Comparison of ENCODE assay signal across 1 cellular context in the genomic region with DNA sequence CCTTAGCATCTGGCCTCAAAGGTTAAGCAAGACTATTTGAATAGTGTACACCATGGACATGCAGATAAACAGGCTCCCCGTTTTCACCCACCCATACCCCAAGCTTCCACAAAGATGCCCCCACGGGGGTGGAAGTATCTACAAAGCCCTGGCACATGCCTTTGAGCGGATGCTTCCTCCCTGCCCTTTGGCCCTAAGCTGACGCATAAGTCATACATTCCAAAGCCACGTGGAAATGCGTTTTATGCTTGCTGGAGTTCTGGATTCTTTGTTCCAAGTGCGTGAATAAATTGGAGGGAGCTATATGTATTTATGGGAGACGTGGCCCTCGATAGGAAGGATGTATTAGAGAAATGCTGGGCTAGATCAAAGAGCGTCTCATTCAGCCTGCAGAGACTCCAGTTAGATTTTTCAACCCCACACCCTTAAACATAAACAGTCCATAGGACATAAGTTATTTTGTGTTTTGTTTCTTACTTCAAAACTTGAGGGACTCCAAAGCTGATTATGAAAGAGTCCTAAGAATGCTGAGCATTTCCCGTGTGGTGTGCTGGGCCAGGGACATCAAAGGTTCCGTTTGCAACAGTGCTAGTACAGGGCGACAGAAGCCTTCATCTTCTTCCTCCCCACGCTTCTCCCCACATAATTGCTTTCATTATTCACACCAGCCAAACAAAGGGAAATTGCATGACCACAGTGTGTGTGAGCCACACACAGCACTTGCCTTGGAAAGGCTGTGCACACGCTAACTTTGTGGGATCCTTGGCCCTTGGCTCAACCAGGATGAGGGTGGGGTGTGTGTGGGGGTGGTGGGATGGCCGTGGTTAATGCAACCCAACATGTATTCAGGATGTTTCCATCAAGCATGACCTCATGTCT.
TF ChIP-seq lines count a peak whose summit lies in the region.

No MANE protein-coding gene starts in this region.

TF ChIP-seq in HepG2, 621 proteins besides CTCF, POLR2A, EP300 and RAD21 (continued from another document and continues in another):
- TF ChIP-seq, protein P1, sequence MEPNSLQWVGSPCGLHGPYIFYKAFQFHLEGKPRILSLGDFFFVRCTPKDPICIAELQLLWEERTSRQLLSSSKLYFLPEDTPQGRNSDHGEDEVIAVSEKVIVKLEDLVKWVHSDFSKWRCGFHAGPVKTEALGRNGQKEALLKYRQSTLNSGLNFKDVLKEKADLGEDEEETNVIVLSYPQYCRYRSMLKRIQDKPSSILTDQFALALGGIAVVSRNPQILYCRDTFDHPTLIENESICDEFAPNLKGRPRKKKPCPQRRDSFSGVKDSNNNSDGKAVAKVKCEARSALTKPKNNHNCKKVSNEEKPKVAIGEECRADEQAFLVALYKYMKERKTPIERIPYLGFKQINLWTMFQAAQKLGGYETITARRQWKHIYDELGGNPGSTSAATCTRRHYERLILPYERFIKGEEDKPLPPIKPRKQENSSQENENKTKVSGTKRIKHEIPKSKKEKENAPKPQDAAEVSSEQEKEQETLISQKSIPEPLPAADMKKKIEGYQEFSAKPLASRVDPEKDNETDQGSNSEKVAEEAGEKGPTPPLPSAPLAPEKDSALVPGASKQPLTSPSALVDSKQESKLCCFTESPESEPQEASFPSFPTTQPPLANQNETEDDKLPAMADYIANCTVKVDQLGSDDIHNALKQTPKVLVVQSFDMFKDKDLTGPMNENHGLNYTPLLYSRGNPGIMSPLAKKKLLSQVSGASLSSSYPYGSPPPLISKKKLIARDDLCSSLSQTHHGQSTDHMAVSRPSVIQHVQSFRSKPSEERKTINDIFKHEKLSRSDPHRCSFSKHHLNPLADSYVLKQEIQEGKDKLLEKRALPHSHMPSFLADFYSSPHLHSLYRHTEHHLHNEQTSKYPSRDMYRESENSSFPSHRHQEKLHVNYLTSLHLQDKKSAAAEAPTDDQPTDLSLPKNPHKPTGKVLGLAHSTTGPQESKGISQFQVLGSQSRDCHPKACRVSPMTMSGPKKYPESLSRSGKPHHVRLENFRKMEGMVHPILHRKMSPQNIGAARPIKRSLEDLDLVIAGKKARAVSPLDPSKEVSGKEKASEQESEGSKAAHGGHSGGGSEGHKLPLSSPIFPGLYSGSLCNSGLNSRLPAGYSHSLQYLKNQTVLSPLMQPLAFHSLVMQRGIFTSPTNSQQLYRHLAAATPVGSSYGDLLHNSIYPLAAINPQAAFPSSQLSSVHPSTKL (CRISPR knock-in tag; IDR thresholded peaks at IDR 0.05) = peak; percentile 90
- no peak for TF ChIP-seq ZNF562 (CRISPR knock-in tag; IDR thresholded peaks at IDR 0.05; ENCODE audit: borderline replicate concordance)
- TF ChIP-seq ZMYM4 (CRISPR knock-in tag; IDR thresholded peaks at IDR 0.05) = peak; percentile 71
- peak; percentile 62 for TF ChIP-seq CREB1 (IDR thresholded peaks at IDR 0.05)
- peak; percentile 64 for TF ChIP-seq CREB1 (CRISPR knock-in tag; IDR thresholded peaks at IDR 0.05)
- TF ChIP-seq, protein P2, sequence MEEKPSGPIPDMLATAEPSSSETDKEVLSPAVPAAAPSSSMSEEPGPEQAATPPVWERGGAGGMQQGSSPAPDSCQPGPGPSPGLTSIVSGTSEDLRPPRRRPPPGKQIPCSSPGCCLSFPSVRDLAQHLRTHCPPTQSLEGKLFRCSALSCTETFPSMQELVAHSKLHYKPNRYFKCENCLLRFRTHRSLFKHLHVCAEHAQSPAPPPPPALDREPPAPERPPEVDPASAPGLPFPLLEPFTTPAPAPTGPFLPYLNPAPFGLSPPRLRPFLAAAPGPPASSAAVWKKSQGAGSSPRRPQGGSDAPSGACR (CRISPR knock-in tag; IDR thresholded peaks at IDR 0.05) = no peak; the same call in 1 of the 2 replicates
- peak; percentile 84 for TF ChIP-seq TRIM24 (CRISPR knock-in tag; IDR thresholded peaks at IDR 0.05)
- TF ChIP-seq, protein P3, sequence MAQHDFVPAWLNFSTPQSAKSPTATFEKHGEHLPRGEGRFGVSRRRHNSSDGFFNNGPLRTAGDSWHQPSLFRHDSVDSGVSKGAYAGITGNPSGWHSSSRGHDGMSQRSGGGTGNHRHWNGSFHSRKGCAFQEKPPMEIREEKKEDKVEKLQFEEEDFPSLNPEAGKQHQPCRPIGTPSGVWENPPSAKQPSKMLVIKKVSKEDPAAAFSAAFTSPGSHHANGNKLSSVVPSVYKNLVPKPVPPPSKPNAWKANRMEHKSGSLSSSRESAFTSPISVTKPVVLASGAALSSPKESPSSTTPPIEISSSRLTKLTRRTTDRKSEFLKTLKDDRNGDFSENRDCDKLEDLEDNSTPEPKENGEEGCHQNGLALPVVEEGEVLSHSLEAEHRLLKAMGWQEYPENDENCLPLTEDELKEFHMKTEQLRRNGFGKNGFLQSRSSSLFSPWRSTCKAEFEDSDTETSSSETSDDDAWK (CRISPR knock-in tag; IDR thresholded peaks at IDR 0.05) = no peak
- TF ChIP-seq, protein P4, sequence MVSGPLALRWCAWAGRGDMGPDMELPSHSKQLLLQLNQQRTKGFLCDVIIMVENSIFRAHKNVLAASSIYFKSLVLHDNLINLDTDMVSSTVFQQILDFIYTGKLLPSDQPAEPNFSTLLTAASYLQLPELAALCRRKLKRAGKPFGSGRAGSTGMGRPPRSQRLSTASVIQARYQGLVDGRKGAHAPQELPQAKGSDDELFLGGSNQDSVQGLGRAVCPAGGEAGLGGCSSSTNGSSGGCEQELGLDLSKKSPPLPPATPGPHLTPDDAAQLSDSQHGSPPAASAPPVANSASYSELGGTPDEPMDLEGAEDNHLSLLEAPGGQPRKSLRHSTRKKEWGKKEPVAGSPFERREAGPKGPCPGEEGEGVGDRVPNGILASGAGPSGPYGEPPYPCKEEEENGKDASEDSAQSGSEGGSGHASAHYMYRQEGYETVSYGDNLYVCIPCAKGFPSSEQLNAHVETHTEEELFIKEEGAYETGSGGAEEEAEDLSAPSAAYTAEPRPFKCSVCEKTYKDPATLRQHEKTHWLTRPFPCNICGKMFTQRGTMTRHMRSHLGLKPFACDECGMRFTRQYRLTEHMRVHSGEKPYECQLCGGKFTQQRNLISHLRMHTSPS (CRISPR knock-in tag; IDR thresholded peaks at IDR 0.05; ENCODE audit: low read depth) = peak; percentile 93
- peak; percentile 96 for TF ChIP-seq ETV5 (CRISPR knock-in tag; IDR thresholded peaks at IDR 0.05; ENCODE audit: borderline replicate concordance)
- peak; percentile 61; the same call in 1 of the 2 replicates for TF ChIP-seq SPEN (CRISPR knock-in tag; IDR thresholded peaks at IDR 0.05; ENCODE audit: low read depth)
- peak; percentile 93 for TF ChIP-seq MED8 (CRISPR knock-in tag; IDR thresholded peaks at IDR 0.05; ENCODE audit: insufficient replicate concordance)
- peak; percentile 85 for TF ChIP-seq RFXANK (CRISPR knock-in tag; IDR thresholded peaks at IDR 0.05)
- TF ChIP-seq, protein P5, sequence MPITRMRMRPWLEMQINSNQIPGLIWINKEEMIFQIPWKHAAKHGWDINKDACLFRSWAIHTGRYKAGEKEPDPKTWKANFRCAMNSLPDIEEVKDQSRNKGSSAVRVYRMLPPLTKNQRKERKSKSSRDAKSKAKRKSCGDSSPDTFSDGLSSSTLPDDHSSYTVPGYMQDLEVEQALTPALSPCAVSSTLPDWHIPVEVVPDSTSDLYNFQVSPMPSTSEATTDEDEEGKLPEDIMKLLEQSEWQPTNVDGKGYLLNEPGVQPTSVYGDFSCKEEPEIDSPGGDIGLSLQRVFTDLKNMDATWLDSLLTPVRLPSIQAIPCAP (CRISPR knock-in tag; IDR thresholded peaks at IDR 0.05; ENCODE audit: low read depth) = peak; percentile 57; the same call in 1 of the 2 replicates
- TF ChIP-seq, protein P6, sequence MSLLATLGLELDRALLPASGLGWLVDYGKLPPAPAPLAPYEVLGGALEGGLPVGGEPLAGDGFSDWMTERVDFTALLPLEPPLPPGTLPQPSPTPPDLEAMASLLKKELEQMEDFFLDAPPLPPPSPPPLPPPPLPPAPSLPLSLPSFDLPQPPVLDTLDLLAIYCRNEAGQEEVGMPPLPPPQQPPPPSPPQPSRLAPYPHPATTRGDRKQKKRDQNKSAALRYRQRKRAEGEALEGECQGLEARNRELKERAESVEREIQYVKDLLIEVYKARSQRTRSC (CRISPR knock-in tag; IDR thresholded peaks at IDR 0.05; ENCODE audit: low read depth) = no peak
- TF ChIP-seq KLF12 (CRISPR knock-in tag; IDR thresholded peaks at IDR 0.05; ENCODE audit: borderline replicate concordance) = 0 out of 2 replicates have a peak, but pooled peaks have one; percentile 33
- TF ChIP-seq, protein P7, sequence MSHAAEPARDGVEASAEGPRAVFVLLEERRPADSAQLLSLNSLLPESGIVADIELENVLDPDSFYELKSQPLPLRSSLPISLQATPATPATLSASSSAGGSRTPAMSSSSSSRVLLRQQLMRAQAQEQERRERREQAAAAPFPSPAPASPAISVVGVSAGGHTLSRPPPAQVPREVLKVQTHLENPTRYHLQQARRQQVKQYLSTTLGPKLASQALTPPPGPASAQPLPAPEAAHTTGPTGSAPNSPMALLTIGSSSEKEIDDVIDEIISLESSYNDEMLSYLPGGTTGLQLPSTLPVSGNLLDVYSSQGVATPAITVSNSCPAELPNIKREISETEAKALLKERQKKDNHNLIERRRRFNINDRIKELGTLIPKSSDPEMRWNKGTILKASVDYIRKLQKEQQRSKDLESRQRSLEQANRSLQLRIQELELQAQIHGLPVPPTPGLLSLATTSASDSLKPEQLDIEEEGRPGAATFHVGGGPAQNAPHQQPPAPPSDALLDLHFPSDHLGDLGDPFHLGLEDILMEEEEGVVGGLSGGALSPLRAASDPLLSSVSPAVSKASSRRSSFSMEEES (CRISPR knock-in tag; IDR thresholded peaks at IDR 0.05) = peak; percentile 98
- TF ChIP-seq, protein P8, sequence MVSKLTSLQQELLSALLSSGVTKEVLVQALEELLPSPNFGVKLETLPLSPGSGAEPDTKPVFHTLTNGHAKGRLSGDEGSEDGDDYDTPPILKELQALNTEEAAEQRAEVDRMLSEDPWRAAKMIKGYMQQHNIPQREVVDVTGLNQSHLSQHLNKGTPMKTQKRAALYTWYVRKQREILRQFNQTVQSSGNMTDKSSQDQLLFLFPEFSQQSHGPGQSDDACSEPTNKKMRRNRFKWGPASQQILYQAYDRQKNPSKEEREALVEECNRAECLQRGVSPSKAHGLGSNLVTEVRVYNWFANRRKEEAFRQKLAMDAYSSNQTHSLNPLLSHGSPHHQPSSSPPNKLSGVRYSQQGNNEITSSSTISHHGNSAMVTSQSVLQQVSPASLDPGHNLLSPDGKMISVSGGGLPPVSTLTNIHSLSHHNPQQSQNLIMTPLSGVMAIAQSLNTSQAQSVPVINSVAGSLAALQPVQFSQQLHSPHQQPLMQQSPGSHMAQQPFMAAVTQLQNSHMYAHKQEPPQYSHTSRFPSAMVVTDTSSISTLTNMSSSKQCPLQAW (CRISPR knock-in tag; IDR thresholded peaks at IDR 0.05) = peak; percentile 84
- TF ChIP-seq, protein P9, sequence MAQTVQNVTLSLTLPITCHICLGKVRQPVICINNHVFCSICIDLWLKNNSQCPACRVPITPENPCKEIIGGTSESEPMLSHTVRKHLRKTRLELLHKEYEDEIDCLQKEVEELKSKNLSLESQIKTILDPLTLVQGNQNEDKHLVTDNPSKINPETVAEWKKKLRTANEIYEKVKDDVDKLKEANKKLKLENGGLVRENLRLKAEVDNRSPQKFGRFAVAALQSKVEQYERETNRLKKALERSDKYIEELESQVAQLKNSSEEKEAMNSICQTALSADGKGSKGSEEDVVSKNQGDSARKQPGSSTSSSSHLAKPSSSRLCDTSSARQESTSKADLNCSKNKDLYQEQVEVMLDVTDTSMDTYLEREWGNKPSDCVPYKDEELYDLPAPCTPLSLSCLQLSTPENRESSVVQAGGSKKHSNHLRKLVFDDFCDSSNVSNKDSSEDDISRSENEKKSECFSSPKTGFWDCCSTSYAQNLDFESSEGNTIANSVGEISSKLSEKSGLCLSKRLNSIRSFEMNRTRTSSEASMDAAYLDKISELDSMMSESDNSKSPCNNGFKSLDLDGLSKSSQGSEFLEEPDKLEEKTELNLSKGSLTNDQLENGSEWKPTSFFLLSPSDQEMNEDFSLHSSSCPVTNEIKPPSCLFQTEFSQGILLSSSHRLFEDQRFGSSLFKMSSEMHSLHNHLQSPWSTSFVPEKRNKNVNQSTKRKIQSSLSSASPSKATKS (CRISPR knock-in tag; IDR thresholded peaks at IDR 0.05) = peak; percentile 91
- peak; percentile 81 for TF ChIP-seq FOSL1 (CRISPR knock-in tag; IDR thresholded peaks at IDR 0.05; ENCODE audit: borderline replicate concordance)
- TF ChIP-seq CBX1 (IDR thresholded peaks at IDR 0.05; ENCODE audit: low read depth) = peak; percentile 49
- peak; percentile 96 for TF ChIP-seq MYC (CRISPR knock-in tag; IDR thresholded peaks at IDR 0.05; ENCODE audit: borderline replicate concordance)
- TF ChIP-seq BCL6 (CRISPR knock-in tag; IDR thresholded peaks at IDR 0.05) = peak; percentile 87
- TF ChIP-seq MIER2 (CRISPR knock-in tag; IDR thresholded peaks at IDR 0.05) = peak; percentile 74
- no peak for TF ChIP-seq CHCHD3 (CRISPR knock-in tag; IDR thresholded peaks at IDR 0.05)
- no peak; the same call in 1 of the 2 replicates for TF ChIP-seq PRMT3 (CRISPR knock-in tag; IDR thresholded peaks at IDR 0.05; ENCODE audit: borderline replicate concordance, low read depth)
- no peak for TF ChIP-seq HMGA1 (CRISPR knock-in tag; conservative IDR thresholded peaks at IDR 0.05)
- peak; percentile 83; the same call in 1 of the 2 replicates for TF ChIP-seq ZNF709 (CRISPR knock-in tag; IDR thresholded peaks at IDR 0.05)
- TF ChIP-seq, protein P10, sequence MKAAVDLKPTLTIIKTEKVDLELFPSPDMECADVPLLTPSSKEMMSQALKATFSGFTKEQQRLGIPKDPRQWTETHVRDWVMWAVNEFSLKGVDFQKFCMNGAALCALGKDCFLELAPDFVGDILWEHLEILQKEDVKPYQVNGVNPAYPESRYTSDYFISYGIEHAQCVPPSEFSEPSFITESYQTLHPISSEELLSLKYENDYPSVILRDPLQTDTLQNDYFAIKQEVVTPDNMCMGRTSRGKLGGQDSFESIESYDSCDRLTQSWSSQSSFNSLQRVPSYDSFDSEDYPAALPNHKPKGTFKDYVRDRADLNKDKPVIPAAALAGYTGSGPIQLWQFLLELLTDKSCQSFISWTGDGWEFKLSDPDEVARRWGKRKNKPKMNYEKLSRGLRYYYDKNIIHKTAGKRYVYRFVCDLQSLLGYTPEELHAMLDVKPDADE (CRISPR knock-in tag; IDR thresholded peaks at IDR 0.05) = peak; percentile 55; the same call in 1 of the 2 replicates
- peak; percentile 93; the same call in 1 of the 2 replicates for TF ChIP-seq CHD4 (IDR thresholded peaks at IDR 0.05; ENCODE audit: borderline replicate concordance, low read length)
- TF ChIP-seq HOXA5 (CRISPR knock-in tag; IDR thresholded peaks at IDR 0.05) = no peak; the same call in 1 of the 2 replicates
